30 cellular contexts compared by ENCODE assay signal in the genomic region with DNA sequence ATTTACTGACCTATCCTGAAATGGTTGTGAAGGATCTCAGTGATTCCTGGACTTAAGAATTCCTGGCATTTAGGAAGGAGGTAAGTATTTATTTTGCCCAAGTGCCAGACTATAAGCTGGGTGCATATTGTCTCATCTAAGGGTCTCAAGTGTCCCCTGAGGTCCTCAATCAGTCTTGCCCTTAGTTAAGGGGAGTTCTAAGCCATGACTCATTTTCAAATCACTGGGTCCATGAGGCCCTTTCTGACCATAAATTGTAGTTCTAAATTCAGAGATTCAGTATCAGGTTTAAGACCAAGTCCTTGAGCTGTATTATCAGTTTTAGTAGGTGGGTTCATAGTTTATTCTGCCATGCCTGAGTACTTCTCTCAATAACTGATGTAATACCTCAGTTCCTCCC.
"Had no signal": no experiment of that assay in that cellular context is flagged by ENCODE, and none has a peak within 500 bp of the region (broad histone marks: within the 10 kb centered on the region; RNA-seq: fewer than 3 reads in every experiment).

No MANE protein-coding gene starts in this region.

- H3K36me3 Mint-ChIP-seq: activated naive CD4-positive, alpha-beta T cell treated with anti-CD3 and anti-CD28 coated beads, Interleukin-2, amount 50 U/mL, for 24 hours; activated naive CD8-positive, alpha-beta T cell treated with anti-CD3 and anti-CD28 coated beads, Interleukin-2, amount 10 ng/mL, durations not matched to agents 7 days and 5 days had no signal

- DNase-seq: activated CD4-positive, alpha-beta T cell treated with anti-CD3 and anti-CD28 coated beads, Interleukin-2, amount 10 ng/mL, durations not matched to agents 24 days and 14 days; activated CD4-positive, alpha-beta T cell treated with anti-CD3 and anti-CD28 coated beads, Interleukin-2, amount 50 U/mL, for 4 hours; activated CD8-positive, alpha-beta T cell treated with anti-CD3 and anti-CD28 coated beads for 36 hours; activated effector memory CD4-positive, alpha-beta T cell treated with anti-CD3 and anti-CD28 coated beads, Interleukin-2, amount 50 U/mL, for 16 hours; activated naive CD4-positive, alpha-beta T cell treated with Interleukin-2 at 50 U/mL for 16 hours; activated naive CD8-positive, alpha-beta T cell treated with anti-CD3 and anti-CD28 coated beads, Interleukin-2, amount 10 ng/mL, durations not matched to agents 7 days and 5 days; activated T-cell treated with anti-CD3 and anti-CD28 coated beads, Interleukin-2, amount 50 U/mL, for 1 hour; activated T-cell treated with anti-CD3 and anti-CD28 coated beads, Interleukin-2, amount 50 U/mL, for 72 hours; anterior cingulate cortex; central memory CD4-positive, alpha-beta T cell; MM.1S; MV-4-11; NCI-H1092; NCI-H1417; NCI-H1930; NCI-H2081 treated with DMSO at 0.1 percent for 48 hours; NCI-H446; NCI-H524; NCI-H69; RPMI8226; SHP77 treated with DMSO at 0.1 percent for 48 hours; SK-N-SH had no signal

- H3K9ac ChIP-seq: KMS-11, SK-N-SH had no signal

- H3K4me3 ChIP-seq: SJSA1 had no signal

- ATAC-seq: activated CD8-positive, alpha-beta T cell treated with anti-CD3 and anti-CD28 coated beads for 36 hours; activated T-cell treated with anti-CD3 and anti-CD28 coated beads, Interleukin-2, amount 50 U/mL, for 72 hours; activated T-helper 17 cell treated with anti-CD3 and anti-CD28 coated beads, Interleukin-2, amount 50 U/mL, for 72 hours; Panc1 had no signal

- H3K4me1 ChIP-seq: SJSA1 had no signal

- H3K9me3 Mint-ChIP-seq: activated naive CD4-positive, alpha-beta T cell treated with anti-CD3 and anti-CD28 coated beads, Interleukin-2, amount 50 U/mL, for 24 hours; activated naive CD8-positive, alpha-beta T cell treated with anti-CD3 and anti-CD28 coated beads, Interleukin-2, amount 10 ng/mL, durations not matched to agents 7 days and 5 days; activated T-helper 17 cell treated with anti-CD3 and anti-CD28 coated beads, Interleukin-2, amount 50 U/mL, for 72 hours had no signal

- H3K27me3 ChIP-seq: brain microvascular endothelial cell, SJSA1 had no signal

- H3K27ac ChIP-seq: brain microvascular endothelial cell, KMS-11, SJSA1 had no signal

- H3K36me3 ChIP-seq: brain microvascular endothelial cell, SJSA1 had no signal

- H3K4me3 Mint-ChIP-seq: activated CD4-positive, alpha-beta T cell treated with anti-CD3 and anti-CD28 coated beads, Interleukin-2, amount 10 ng/mL, durations not matched to agents 24 days and 14 days; activated CD8-positive, alpha-beta T cell treated with anti-CD3 and anti-CD28 coated beads for 36 hours; activated naive CD4-positive, alpha-beta T cell treated with anti-CD3 and anti-CD28 coated beads, Interleukin-2, amount 50 U/mL, for 24 hours; activated naive CD8-positive, alpha-beta T cell treated with anti-CD3 and anti-CD28 coated beads, Interleukin-2, amount 10 ng/mL, durations not matched to agents 7 days and 5 days; activated T-cell treated with anti-CD3 and anti-CD28 coated beads, Interleukin-2, amount 50 U/mL, for 72 hours; activated T-helper 17 cell treated with anti-CD3 and anti-CD28 coated beads, Interleukin-2, amount 50 U/mL, for 72 hours; T-helper 1 cell treated with Interleukin-12 subunit alpha and Interleukin-12 subunit beta and Interleukin-4 antibody, amounts not matched to agents 30 μg/mL and 1 μg/mL, for 36 hours; T-helper 2 cell treated with Interferon-gamma antibody and Interleukin-4, amounts not matched to agents 5 μg/mL and 100 μg/mL, for 36 hours had no signal

- H3K9me3 ChIP-seq: SJSA1, SK-N-SH had no signal

- H3K27me3 Mint-ChIP-seq: activated CD4-positive, alpha-beta T cell treated with anti-CD3 and anti-CD28 coated beads, Interleukin-2, amount 10 ng/mL, durations not matched to agents 24 days and 14 days; activated CD8-positive, alpha-beta T cell treated with anti-CD3 and anti-CD28 coated beads for 36 hours; activated naive CD4-positive, alpha-beta T cell treated with anti-CD3 and anti-CD28 coated beads, Interleukin-2, amount 50 U/mL, for 24 hours; activated naive CD8-positive, alpha-beta T cell treated with anti-CD3 and anti-CD28 coated beads, Interleukin-2, amount 10 ng/mL, durations not matched to agents 7 days and 5 days; activated T-helper 17 cell treated with anti-CD3 and anti-CD28 coated beads, Interleukin-2, amount 50 U/mL, for 72 hours had no signal

- H3K27ac Mint-ChIP-seq: activated CD4-positive, alpha-beta T cell treated with anti-CD3 and anti-CD28 coated beads, Interleukin-2, amount 10 ng/mL, durations not matched to agents 24 days and 14 days; activated CD8-positive, alpha-beta T cell treated with anti-CD3 and anti-CD28 coated beads for 36 hours; activated naive CD4-positive, alpha-beta T cell treated with anti-CD3 and anti-CD28 coated beads, Interleukin-2, amount 50 U/mL, for 24 hours; activated naive CD8-positive, alpha-beta T cell treated with anti-CD3 and anti-CD28 coated beads, Interleukin-2, amount 10 ng/mL, durations not matched to agents 7 days and 5 days; activated T-cell treated with anti-CD3 and anti-CD28 coated beads, Interleukin-2, amount 50 U/mL, for 72 hours; activated T-helper 17 cell treated with anti-CD3 and anti-CD28 coated beads, Interleukin-2, amount 50 U/mL, for 72 hours; T-helper 1 cell treated with Interleukin-12 subunit alpha and Interleukin-12 subunit beta and Interleukin-4 antibody, amounts not matched to agents 30 μg/mL and 1 μg/mL, for 36 hours; T-helper 2 cell treated with Interferon-gamma antibody and Interleukin-4, amounts not matched to agents 5 μg/mL and 100 μg/mL, for 36 hours had no signal

- H3K4me2 ChIP-seq: KMS-11, SK-N-SH had no signal

- H3K4me1 Mint-ChIP-seq: activated CD4-positive, alpha-beta T cell treated with anti-CD3 and anti-CD28 coated beads, Interleukin-2, amount 10 ng/mL, durations not matched to agents 24 days and 14 days; activated naive CD4-positive, alpha-beta T cell treated with anti-CD3 and anti-CD28 coated beads, Interleukin-2, amount 50 U/mL, for 24 hours; activated naive CD8-positive, alpha-beta T cell treated with anti-CD3 and anti-CD28 coated beads, Interleukin-2, amount 10 ng/mL, durations not matched to agents 7 days and 5 days; activated T-helper 17 cell treated with anti-CD3 and anti-CD28 coated beads, Interleukin-2, amount 50 U/mL, for 72 hours had no signal
